Comparison of ENCODE assay signal across 8 cellular contexts in genomic region chr2:159285929-159286708, GRCh38. TPM values are rescaled to one million over a fixed set of nuclear protein-coding genes. Genes with fewer than 3 reads are reported as not detected.
A peak's percentile ranks its signal among the peaks of the same experiment; 100 is the strongest.
DNase-seq lines count a peak whose midpoint lies in the region; ATAC-seq and TF ChIP-seq lines count a peak whose summit lies in the region.

A gene with protein sequence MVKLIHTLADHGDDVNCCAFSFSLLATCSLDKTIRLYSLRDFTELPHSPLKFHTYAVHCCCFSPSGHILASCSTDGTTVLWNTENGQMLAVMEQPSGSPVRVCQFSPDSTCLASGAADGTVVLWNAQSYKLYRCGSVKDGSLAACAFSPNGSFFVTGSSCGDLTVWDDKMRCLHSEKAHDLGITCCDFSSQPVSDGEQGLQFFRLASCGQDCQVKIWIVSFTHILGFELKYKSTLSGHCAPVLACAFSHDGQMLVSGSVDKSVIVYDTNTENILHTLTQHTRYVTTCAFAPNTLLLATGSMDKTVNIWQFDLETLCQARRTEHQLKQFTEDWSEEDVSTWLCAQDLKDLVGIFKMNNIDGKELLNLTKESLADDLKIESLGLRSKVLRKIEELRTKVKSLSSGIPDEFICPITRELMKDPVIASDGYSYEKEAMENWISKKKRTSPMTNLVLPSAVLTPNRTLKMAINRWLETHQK (minus strand): TSS chr2:159286703. CDS start chr2:159283069, 3,634 bp downstream.

- peak within 1 kb of the TSS; percentile 76 for H3K4me2 ChIP-seq in neural cell (ENCODE audit: low read length)

- in situ Hi-C loops in ACHN (cut with HindIII; ENCODE audit: low pct_ligation_motif_present, low pct_unique_long_range_greater_than_20kb, low sequenced_read_pairs), result no loop called here

- H4K20me1 ChIP-seq in neural cell (ENCODE audit: insufficient read depth), result no peaks in the 10 kb centered on the region

- TF ChIP-seq CTCF in foreskin keratinocyte (conservative IDR thresholded peaks at IDR 0.05) (no peak), neural cell (IDR thresholded peaks at IDR 0.05; ENCODE audit: poor library complexity, severe bottlenecking) (no peak)

- H3K9me2 ChIP-seq in neural cell (ENCODE audit: insufficient read depth, low read length), result no peaks in the 10 kb centered on the region

- H3K9ac ChIP-seq in neural cell (ENCODE audit: low read length), result peak within 1 kb of the TSS; percentile 63

- ATAC-seq in GM18498 (IDR thresholded peaks at IDR 0.05; ENCODE audit: unreplicated experiment) (peak; percentile 13), HG03039 (IDR thresholded peaks at IDR 0.05; ENCODE audit: unreplicated experiment) (peak; percentile 9), foreskin keratinocyte (peak; percentile 30)

- peak; percentile 27 for TF ChIP-seq EP300 in neural cell (conservative IDR thresholded peaks at IDR 0.05; ENCODE audit: poor library complexity, severe bottlenecking)

- H3F3A ChIP-seq in neural cell (ENCODE audit: insufficient read depth, low read length, poor library complexity, severe bottlenecking), result no peaks in the 10 kb centered on the region

- H3K27ac ChIP-seq in foreskin keratinocyte (peak within 1 kb of the TSS; percentile 66), neural cell (ENCODE audit: low read length) (no peak within 1 kb of the TSS)

- peak within 1 kb of the TSS; percentile 88 for H3K4me3 ChIP-seq in neural cell (ENCODE audit: low read length)

- DNase-seq in ACHN (peak; percentile 71), NCI-H510A treated with DMSO at 0.1 percent for 48 hours (lab: John Stamatoyannopoulos, UW) (peak; percentile 62), foreskin keratinocyte (peak; percentile 20 to 34), ureter (ENCODE audit: low spot score) (peak; percentile 77)
- DNase-seq in activated T-helper 9 cell treated with anti-CD3 and anti-CD28 coated beads, Interleukin-2, amount 50 U/mL, for 16 hours (ENCODE audit: low read depth), result peak; percentile 21

- no peaks in the 10 kb centered on the region for H3K36me3 ChIP-seq in neural cell (ENCODE audit: insufficient read depth, low read length)

- H3K27me3 ChIP-seq in foreskin keratinocyte, result no peaks in the 10 kb centered on the region
- no peaks in the 10 kb centered on the region for H3K27me3 ChIP-seq in neural cell (ENCODE audit: insufficient read depth, low read depth, low read length)

- peaks cover 9% of the 10 kb centered on the region for H3K4me1 ChIP-seq in foreskin keratinocyte

- no peaks in the 10 kb centered on the region for H3K79me2 ChIP-seq in neural cell (replicated peaks; ENCODE audit: insufficient read depth, low read length)

- H3K9me3 ChIP-seq in neural cell (ENCODE audit: low read length), result no peaks in the 10 kb centered on the region

- no peak for TF ChIP-seq RAD21 in neural cell (conservative IDR thresholded peaks at IDR 0.05)

- H2AFZ ChIP-seq in neural cell (ENCODE audit: low read depth, low read length), result peak within 1 kb of the TSS; percentile 65

TF ChIP-seq in neural cell, 6 proteins besides CTCF, POLR2A, EP300 and RAD21:
- TF ChIP-seq MXI1 (conservative IDR thresholded peaks at IDR 0.05; ENCODE audit: poor library complexity, severe bottlenecking), result peak; percentile 67
- no peak for TF ChIP-seq REST (IDR thresholded peaks at IDR 0.05; ENCODE audit: borderline replicate concordance)
TF ChIP-seq in neural cell: peak in this region for 1.

RNA-seq across cellular contexts. Expression of the gene that starts here (rescaled TPM):
- total RNA-seq in foreskin keratinocyte (4.3 and 5.7 TPM in 2 replicates), ureter (12.8 TPM)
- polyA plus RNA-seq in foreskin keratinocyte (3.7 and 4.2 TPM in 2 replicates), neural cell (10.8 and 11.1 TPM in 2 replicates)
- polyA minus RNA-seq in neural cell, result 6.1 and 10.1 TPM in 2 replicates

Comparison
In these comparisons a context has a peak if more than half of its experiments do, and no peak if none do; other contexts are left out.
1. DNase-seq: peak in every context shown above with its lines; median percentile 77 in ureter; 71 in ACHN; 62 in NCI-H510A treated with DMSO at 0.1 percent for 48 hours; 27 in foreskin keratinocyte; 21 in activated T-helper 9 cell treated with anti-CD3 and anti-CD28 coated beads, Interleukin-2, amount 50 U/mL, for 16 hours.